Comparison of ENCODE assay signal across 1 cellular context in the genomic region with DNA sequence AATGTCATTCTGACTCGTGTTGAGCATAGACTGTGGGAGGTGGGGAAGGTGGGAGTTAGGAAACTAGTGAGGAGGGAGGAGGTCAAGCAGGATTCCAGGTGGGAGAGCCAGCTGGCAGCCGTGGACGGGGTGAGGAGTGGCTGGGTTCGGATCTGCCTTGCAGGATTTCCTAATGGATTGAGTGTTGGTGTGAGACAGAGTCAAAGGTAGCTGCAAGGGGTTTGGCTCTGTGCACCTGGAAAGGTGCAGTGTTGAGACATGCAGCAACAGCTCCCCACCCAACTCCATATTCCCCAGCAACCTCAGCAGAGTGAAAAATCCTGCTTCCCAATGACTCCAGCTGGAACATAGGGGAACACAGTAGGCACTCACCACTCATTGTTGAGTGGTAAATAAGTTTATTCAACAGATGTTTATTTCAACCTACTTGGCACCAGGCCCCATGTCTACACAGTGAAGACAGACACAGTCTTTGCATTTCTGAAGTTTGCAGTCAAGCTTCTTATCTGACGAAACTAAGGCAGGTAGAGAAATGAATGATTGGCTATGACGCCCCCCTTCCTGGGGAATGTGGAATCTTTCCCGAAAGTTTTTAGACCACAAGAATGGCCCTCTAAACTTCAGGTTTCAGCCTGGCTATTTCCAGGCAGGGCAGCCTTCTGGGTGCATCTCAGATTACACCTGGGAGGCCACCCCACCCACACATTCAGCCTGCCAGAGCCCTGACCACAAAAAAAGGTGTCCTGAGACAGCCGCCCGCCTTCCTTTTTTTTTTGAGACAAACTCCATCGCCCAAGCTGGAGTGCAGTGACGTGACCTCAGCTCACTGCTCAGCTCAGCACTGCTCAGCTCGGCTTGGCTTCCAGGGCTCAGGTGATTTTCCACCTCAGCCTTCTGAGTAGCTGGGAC.
TF ChIP-seq lines count a peak whose summit lies in the region.

No MANE protein-coding gene starts in this region.

TF ChIP-seq in HepG2, 621 proteins besides CTCF, POLR2A, EP300 and RAD21 (continued from another document):
- TF ChIP-seq ZFP1 (CRISPR knock-in tag; IDR thresholded peaks at IDR 0.05) (no peak), GLI4 (CRISPR knock-in tag; IDR thresholded peaks at IDR 0.05; ENCODE audit: borderline replicate concordance) (no peak), ZKSCAN1 (IDR thresholded peaks at IDR 0.05; ENCODE audit: low read length) (no peak), ZNF83 (CRISPR knock-in tag; IDR thresholded peaks at IDR 0.05; ENCODE audit: borderline replicate concordance) (no peak), TRIM24 (CRISPR knock-in tag; IDR thresholded peaks at IDR 0.05) (no peak), CEBPB (IDR thresholded peaks at IDR 0.05; ENCODE audit: borderline replicate concordance, low read depth, low read length) (no peak), SMAD3 (CRISPR knock-in tag; IDR thresholded peaks at IDR 0.05) (no peak), ZBED4 (CRISPR knock-in tag; IDR thresholded peaks at IDR 0.05; ENCODE audit: borderline replicate concordance) (no peak), MTERF4 (CRISPR knock-in tag; IDR thresholded peaks at IDR 0.05) (no peak), SPEN (CRISPR knock-in tag; IDR thresholded peaks at IDR 0.05; ENCODE audit: low read depth) (no peak), ZFY (CRISPR knock-in tag; IDR thresholded peaks at IDR 0.05) (no peak), CREM (IDR thresholded peaks at IDR 0.05) (no peak), CREM (CRISPR knock-in tag; IDR thresholded peaks at IDR 0.05) (no peak), ZSCAN31 (CRISPR knock-in tag; IDR thresholded peaks at IDR 0.05; ENCODE audit: low read depth) (no peak), PPARG (CRISPR knock-in tag; conservative IDR thresholded peaks at IDR 0.05) (no peak)
